In the genomic region with DNA sequence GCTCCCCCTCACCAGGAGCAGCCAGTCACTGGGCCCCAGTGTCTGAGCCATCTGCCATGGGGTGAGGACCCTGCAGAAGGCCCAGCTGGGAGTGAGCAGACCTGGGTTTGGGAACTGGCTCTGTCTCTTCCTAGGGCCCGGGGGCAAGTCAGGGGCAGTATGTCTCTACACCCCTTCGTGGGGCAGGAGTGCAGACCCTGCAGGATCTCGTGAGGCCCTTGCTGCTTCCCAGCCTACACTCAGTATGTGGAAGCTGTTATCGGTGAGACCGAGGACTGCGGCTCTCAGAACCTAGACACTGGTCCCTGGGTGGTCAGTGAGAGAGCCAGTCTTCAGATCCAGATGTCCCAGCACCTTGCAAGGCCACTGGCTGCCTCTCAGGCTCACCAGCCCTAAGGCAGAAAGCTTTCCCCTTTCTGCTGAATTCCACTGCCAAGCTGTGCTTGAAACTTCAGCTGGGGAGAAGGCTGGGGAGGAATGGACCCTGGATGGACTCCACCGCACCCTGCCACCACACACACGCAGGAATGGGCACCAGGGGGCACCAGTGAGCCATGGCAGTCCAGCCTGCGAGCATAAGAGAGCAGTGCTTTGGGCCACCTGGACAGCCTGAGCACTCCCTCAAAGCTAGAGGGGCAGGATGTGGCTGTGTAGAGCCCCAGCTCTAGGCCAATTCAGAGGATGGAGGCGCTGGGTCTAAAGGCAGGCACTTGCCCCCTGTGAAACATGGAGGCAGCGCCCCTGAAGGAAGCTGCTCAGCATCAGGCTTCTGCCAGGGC, we compare ENCODE assay signal across 8 cellular contexts. TPM values are rescaled to one million over a fixed set of nuclear protein-coding genes. Genes with fewer than 3 reads are reported as not detected.
DNase-seq lines count a peak whose midpoint lies in the region; ATAC-seq lines count a peak whose summit lies in the region.

No MANE protein-coding gene starts in this region.

- peak overlapping the region; percentile 52 to 94 (median 87) for H3K4me2 ChIP-seq in BLaER1 treated with 17β-estradiol and CSF1 and Interleukin-3, amounts not matched to agents 10 nM and 100 nM

- peak overlapping the region in 7 of 11 experiments; percentile 20 to 79 (median 68); a peak in 13 of 22 replicates for H3K27ac ChIP-seq in BLaER1 treated with 17β-estradiol and CSF1 and Interleukin-3, amounts not matched to agents 10 nM and 100 nM

- H3K4me3 Mint-ChIP-seq in activated CD4-positive, alpha-beta memory T cell treated with anti-CD3 and anti-CD28 coated beads for 36 hours: no peak overlapping the region

- no peaks in the 10 kb centered on the region for H4K20me1 ChIP-seq in BLaER1 treated with 17β-estradiol and CSF1 and Interleukin-3, amounts not matched to agents 10 nM and 100 nM

- no peak overlapping the region for H3K4me3 ChIP-seq in BLaER1 treated with 17β-estradiol and CSF1 and Interleukin-3, amounts not matched to agents 10 nM and 100 nM

- peak overlapping the region in 6 of 11 experiments; percentile 1 to 32 (median 27); a peak in 7 of 22 replicates for H3K9ac ChIP-seq in BLaER1 treated with 17β-estradiol and CSF1 and Interleukin-3, amounts not matched to agents 10 nM and 100 nM

- no peaks in the 10 kb centered on the region for H3K9me3 Mint-ChIP-seq in activated CD4-positive, alpha-beta memory T cell treated with anti-CD3 and anti-CD28 coated beads for 36 hours

- H3K27ac Mint-ChIP-seq in activated CD4-positive, alpha-beta memory T cell treated with anti-CD3 and anti-CD28 coated beads for 36 hours: no peak overlapping the region

- intact Hi-C loops in activated CD4-positive, alpha-beta memory T cell treated with anti-CD3 and anti-CD28 coated beads for 36 hours (cut with micrococcal nuclease): loop anchor here (1.0 to 2.0 kb wide), 2 partner anchors 42 to 68 kb away; a partner anchor contains a TSS

- peaks cover 53 to 68% (median 60%) of the 10 kb centered on the region in 10 experiments for H3K4me1 ChIP-seq in BLaER1 treated with 17β-estradiol and CSF1 and Interleukin-3, amounts not matched to agents 10 nM and 100 nM

- ATAC-seq in GM18873 (IDR thresholded peaks at IDR 0.05; ENCODE audit: low FRiP score, unreplicated experiment) (peak; percentile 91), HG03095 (IDR thresholded peaks at IDR 0.05; ENCODE audit: unreplicated experiment) (peak; percentile 98)

- DNase-seq in NCI-H526 treated with DMSO at 0.1 percent for 48 hours (lab: John Stamatoyannopoulos, UW) (peak; percentile 21), ecto neural progenitor cell (ENCODE audit: low spot score) (peak; percentile 91), medulla oblongata (ENCODE audit: extremely low spot score) (peak; percentile 93)
- peak; percentile 86 for DNase-seq in activated CD4-positive, alpha-beta memory T cell treated with anti-CD3 and anti-CD28 coated beads for 36 hours
- peak; percentile 74 for DNase-seq in stimulated activated CD8-positive, alpha-beta memory T cell treated with anti-CD3 and anti-CD28 coated beads, Interleukin-15, amount 100 ng/mL, for 24 hours (ENCODE audit: low read depth)

- H3K27me3 ChIP-seq in BLaER1 treated with 17β-estradiol and CSF1 and Interleukin-3, amounts not matched to agents 10 nM and 100 nM: no peaks in the 10 kb centered on the region

- peaks cover 5% of the 10 kb centered on the region for H3K4me1 Mint-ChIP-seq in activated CD4-positive, alpha-beta memory T cell treated with anti-CD3 and anti-CD28 coated beads for 36 hours (ENCODE audit: low read depth)

- POLR2A ChIA-PET in activated CD4-positive, alpha-beta memory T cell treated with anti-CD3 and anti-CD28 coated beads for 36 hours (lab: Charles Lee): interaction anchor here (0.8 kb wide), 1 partner anchor 44 kb away, joined by 3 read pairs; no protein-coding TSS in a partner anchor

- no peaks in the 10 kb centered on the region for H3K36me3 Mint-ChIP-seq in activated CD4-positive, alpha-beta memory T cell treated with anti-CD3 and anti-CD28 coated beads for 36 hours

- H3K9me3 ChIP-seq in BLaER1 treated with 17β-estradiol and CSF1 and Interleukin-3, amounts not matched to agents 10 nM and 100 nM (replicated peaks in 1 of 11): peaks cover 0 to 12% (median 1%) of the 10 kb centered on the region in 11 experiments; a peak in 9 of 22 replicates

- H3K36me3 ChIP-seq in BLaER1 treated with 17β-estradiol and CSF1 and Interleukin-3, amounts not matched to agents 10 nM and 100 nM: no peaks in the 10 kb centered on the region

- H3K27me3 Mint-ChIP-seq in activated CD4-positive, alpha-beta memory T cell treated with anti-CD3 and anti-CD28 coated beads for 36 hours: no peaks in the 10 kb centered on the region

- CTCF ChIA-PET in activated CD4-positive, alpha-beta memory T cell treated with anti-CD3 and anti-CD28 coated beads for 36 hours (lab: Charles Lee): interaction anchor here (0.6 to 2.5 kb wide), 28 partner anchors 11 to 556 kb away, joined by 3 to 28 read pairs (median 4); a partner anchor contains a TSS

RNA-seq across cellular contexts. Expression of a gene that starts 21.4 kb away (rescaled TPM):
- total RNA-seq in activated CD4-positive, alpha-beta memory T cell treated with anti-CD3 and anti-CD28 coated beads for 36 hours: not detected

RNA-seq across cellular contexts. Expression of a gene that starts 27.1 kb away (rescaled TPM):
- 1 to 10 TPM in 1 of 2 experiments, under 1 TPM in 1; 0.77 to 1.1 TPM for total RNA-seq in activated CD4-positive, alpha-beta memory T cell treated with anti-CD3 and anti-CD28 coated beads for 36 hours

RNA-seq across cellular contexts. Expression of a gene that starts 46.1 kb away (rescaled TPM):
- under 1 TPM; 0.34 to 0.40 TPM for total RNA-seq in activated CD4-positive, alpha-beta memory T cell treated with anti-CD3 and anti-CD28 coated beads for 36 hours

Comparison
In these comparisons a context has a peak if more than half of its experiments do, and no peak if none do; other contexts are left out.
1. DNase-seq: peak in every context shown above with its lines; median percentile 93 in medulla oblongata; 91 in ecto neural progenitor cell; 86 in activated CD4-positive, alpha-beta memory T cell treated with anti-CD3 and anti-CD28 coated beads for 36 hours; 74 in stimulated activated CD8-positive, alpha-beta memory T cell treated with anti-CD3 and anti-CD28 coated beads, Interleukin-15, amount 100 ng/mL, for 24 hours; 21 in NCI-H526 treated with DMSO at 0.1 percent for 48 hours.